24 cellular contexts compared by ENCODE assay signal in the genomic region with DNA sequence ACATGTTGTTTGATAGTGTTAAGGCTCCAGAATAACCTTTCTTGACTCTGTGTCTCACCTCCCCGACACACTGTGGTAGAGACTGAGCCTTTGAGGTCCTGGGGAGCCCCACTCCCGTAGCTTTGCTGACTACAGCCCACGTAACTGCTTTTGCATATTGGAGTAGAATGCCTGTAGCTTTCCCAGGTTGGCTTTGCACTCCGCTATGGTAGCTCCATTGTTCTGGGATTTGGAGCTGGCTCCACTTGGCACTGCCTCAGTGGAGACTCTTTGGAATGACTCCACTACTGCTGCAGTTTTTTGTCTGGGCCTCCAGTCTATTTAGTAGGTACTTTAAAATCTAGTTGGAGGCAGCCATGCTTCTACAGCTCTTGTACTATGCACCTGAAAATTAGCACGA. TPM values are rescaled to one million over a fixed set of nuclear protein-coding genes. Genes with fewer than 3 reads are reported as not detected.
DNase-seq lines count a peak whose midpoint lies in the region; ATAC-seq, FAIRE-seq and TF ChIP-seq lines count a peak whose summit lies in the region.
"Had no signal": no experiment of that assay in that cellular context is flagged by ENCODE, and none has a peak within 500 bp of the region (broad histone marks: within the 10 kb centered on the region; RNA-seq: fewer than 3 reads in every experiment).

No MANE protein-coding gene starts in this region.

- H3F3A ChIP-seq in SK-N-SH (replicated peaks; ENCODE audit: insufficient read depth) = no peaks in the 10 kb centered on the region

- intact Hi-C loops in K562 (cut with micrococcal nuclease) = no loop called here

- 65% methylated on average over 5 of the region's 5 CpGs for WGBS in SK-N-SH (ENCODE audit: low lambda C conversion rate)
- WGBS in K562 (ENCODE audit: insufficient coverage, low coverage, missing lambda C conversion rate) = 58% methylated on average over 3 of the region's 5 CpGs

- no peak for DNase-seq in SK-N-SH
- no peak for DNase-seq in K562 (ENCODE audit: extremely low read depth in 1 of 4, low spot score in 3 of 4)
- DNase-seq in midbrain (lab: John Stamatoyannopoulos, UW) = peak; percentile 32
- no peak for DNase-seq in COR-L47 (lab: John Stamatoyannopoulos, UW)
- DNase-seq: BE2C; Calu3; CD4-positive, alpha-beta T cell; CD8-positive, alpha-beta memory T cell; DMS53; DMS79 treated with DMSO at 0.1 percent for 48 hours; GF-D8; GOT3; HFFc6 had no signal

- H4K20me1 ChIP-seq in SK-N-SH (ENCODE audit: insufficient read depth) (no peaks in the 10 kb centered on the region), K562 (replicated peaks; ENCODE audit: control insufficient read depth, insufficient read depth, low read length) (no peaks in the 10 kb centered on the region)
- H4K20me1 ChIP-seq: BLaER1 treated with 17β-estradiol and CSF1 and Interleukin-3, amounts not matched to agents 10 nM and 100 nM had no signal

- H3K27ac Mint-ChIP-seq in stimulated activated memory B cell treated with anti-CD40 and anti-IgM and Interleukin-4, amounts not matched to agents 10 μg/mL and 1 μg/mL and 100 μg/mL, for 72 hours = no peak overlapping the region
- H3K27ac Mint-ChIP-seq: CD14-positive monocyte; CD4-positive, alpha-beta T cell; CD8-positive, alpha-beta memory T cell; HFFc6 had no signal

- no peak overlapping the region for H3K4me3 ChIP-seq in SK-N-SH (ENCODE audit: low read depth in 2 of 2, low read length in 1 of 2)
- H3K4me3 ChIP-seq in K562 = no peak overlapping the region
- H3K4me3 ChIP-seq: BLaER1 treated with 17β-estradiol and CSF1 and Interleukin-3, amounts not matched to agents 10 nM and 100 nM; HAP-1 had no signal

- TF ChIP-seq EP300 in SK-N-SH (IDR thresholded peaks at IDR 0.05; ENCODE audit: borderline replicate concordance in 1 of 2, low read depth in 1 of 2, low read length in 1 of 2) = no peak
- no peak for TF ChIP-seq EP300 in K562 (IDR thresholded peaks at IDR 0.05; ENCODE audit: low read length)

- ATAC-seq in SK-N-SH treated with all-trans-retinoic acid at 6 μM for 48 hours (no peak), K562 (no peak; the same call in 1 of the 3 replicates), HG03025 (IDR thresholded peaks at IDR 0.05; ENCODE audit: low FRiP score, unreplicated experiment) (no peak), HG03354 (IDR thresholded peaks at IDR 0.05; ENCODE audit: poor library complexity, severe bottlenecking, unreplicated experiment) (no peak)
- peak; percentile 29 for ATAC-seq in stimulated activated memory B cell treated with anti-CD40 and anti-IgM and Interleukin-4, amounts not matched to agents 10 μg/mL and 1 μg/mL and 100 μg/mL, for 72 hours

- H3K79me2 ChIP-seq in SK-N-SH (ENCODE audit: insufficient read depth) (no peaks in the 10 kb centered on the region), K562 (ENCODE audit: control insufficient read depth, insufficient read depth, low read length) (no peaks in the 10 kb centered on the region)

- TF ChIP-seq POLR2A in K562 (conservative IDR thresholded peaks at IDR 0.05) = no peak

- H3K4me3 Mint-ChIP-seq in stimulated activated memory B cell treated with anti-CD40 and anti-IgM and Interleukin-4, amounts not matched to agents 10 μg/mL and 1 μg/mL and 100 μg/mL, for 72 hours = no peak overlapping the region
- H3K4me3 Mint-ChIP-seq: CD14-positive monocyte; CD4-positive, alpha-beta T cell; CD8-positive, alpha-beta memory T cell; HFFc6 had no signal

- H3K27ac ChIP-seq in SK-N-SH (ENCODE audit: low read depth in 2 of 2, low read length in 1 of 2) (no peak overlapping the region), K562 (ENCODE audit: extremely low read depth, low read depth, low read length) (no peak overlapping the region)
- H3K27ac ChIP-seq: 22Rv1; BLaER1 treated with 17β-estradiol and CSF1 and Interleukin-3, amounts not matched to agents 10 nM and 100 nM had no signal

- in situ Hi-C loops in K562 (cut with MboI) = no loop called here

- H3K9me3 Mint-ChIP-seq in stimulated activated memory B cell treated with anti-CD40 and anti-IgM and Interleukin-4, amounts not matched to agents 10 μg/mL and 1 μg/mL and 100 μg/mL, for 72 hours = no peaks in the 10 kb centered on the region
- H3K9me3 Mint-ChIP-seq: CD14-positive monocyte; CD4-positive, alpha-beta T cell; CD8-positive, alpha-beta memory T cell; HFFc6 had no signal

- no peaks in the 10 kb centered on the region for H3K27me3 Mint-ChIP-seq in stimulated activated memory B cell treated with anti-CD40 and anti-IgM and Interleukin-4, amounts not matched to agents 10 μg/mL and 1 μg/mL and 100 μg/mL, for 72 hours
- H3K27me3 Mint-ChIP-seq: CD4-positive, alpha-beta T cell; CD8-positive, alpha-beta memory T cell had no signal

- CTCF ChIA-PET in SK-N-SH (lab: Yijun Ruan, JAX) = no interaction called here
- CTCF ChIA-PET in K562 (lab: Yijun Ruan, JAX; ENCODE audit: low intra/inter-chr PET ratio) = no interaction called here

- H3K9me3 ChIP-seq in SK-N-SH (no peaks in the 10 kb centered on the region), K562 (replicated peaks; ENCODE audit: control insufficient read depth, insufficient read depth, low read depth, low read length) (no peaks in the 10 kb centered on the region)
- H3K9me3 ChIP-seq: BE2C; BLaER1 treated with 17β-estradiol and CSF1 and Interleukin-3, amounts not matched to agents 10 nM and 100 nM; HAP-1 had no signal

- H3K4me2 ChIP-seq in SK-N-SH (no peak overlapping the region), K562 (ENCODE audit: insufficient read depth, low read length) (no peak overlapping the region)
- H3K4me2 ChIP-seq: BLaER1 treated with 17β-estradiol and CSF1 and Interleukin-3, amounts not matched to agents 10 nM and 100 nM had no signal

- H3K36me3 ChIP-seq in SK-N-SH (replicated peaks in 1 of 2; ENCODE audit: control insufficient read depth in 1 of 2, insufficient read depth in 2 of 2, low read length in 1 of 2) (no peaks in the 10 kb centered on the region), K562 (ENCODE audit: control insufficient read depth, insufficient read depth, low read length) (no peaks in the 10 kb centered on the region)
- H3K36me3 ChIP-seq: BE2C; BLaER1 treated with 17β-estradiol and CSF1 and Interleukin-3, amounts not matched to agents 10 nM and 100 nM; HAP-1 had no signal

- TF ChIP-seq RAD21 in SK-N-SH (IDR thresholded peaks at IDR 0.05; ENCODE audit: low read length) (no peak), K562 (CRISPR knock-in tag; conservative IDR thresholded peaks at IDR 0.05 in 1 of 2, IDR thresholded peaks at IDR 0.05 in 1 of 2) (no peak)

- H3K27me3 ChIP-seq in SK-N-SH (ENCODE audit: insufficient read depth) (peaks cover 3% of the 10 kb centered on the region; the same call in 1 of the 2 replicates), K562 (ENCODE audit: control insufficient read depth in 2 of 2, insufficient read depth in 2 of 2, low read length in 2 of 2) (no peaks in the 10 kb centered on the region)
- H3K27me3 ChIP-seq: BE2C; BLaER1 treated with 17β-estradiol and CSF1 and Interleukin-3, amounts not matched to agents 10 nM and 100 nM had no signal

- H3K9me2 ChIP-seq in SK-N-SH = no peaks in the 10 kb centered on the region

- POLR2A ChIA-PET in SK-N-SH (lab: Yijun Ruan, JAX) = no interaction called here
- POLR2A ChIA-PET in K562 (lab: Yijun Ruan, JAX) = interaction anchor here (0.6 kb wide), 1 partner anchor 35 kb away, joined by 3 read pairs; no protein-coding TSS in a partner anchor

- H3K4me1 ChIP-seq in SK-N-SH (ENCODE audit: control insufficient read depth in 1 of 2, insufficient read depth in 2 of 2, low read depth in 1 of 2, low read length in 1 of 2) = no peaks in the 10 kb centered on the region
- H3K4me1 ChIP-seq in K562 (replicated peaks in 1 of 2; ENCODE audit: control insufficient read depth in 2 of 2, insufficient read depth in 2 of 2, low read length in 2 of 2) = no peaks in the 10 kb centered on the region
- H3K4me1 ChIP-seq: BE2C; BLaER1 treated with 17β-estradiol and CSF1 and Interleukin-3, amounts not matched to agents 10 nM and 100 nM; HAP-1 had no signal

- TF ChIP-seq CTCF in SK-N-SH (IDR thresholded peaks at IDR 0.05) (no peak), K562 (IDR thresholded peaks at IDR 0.05 in 2 of 3, conservative IDR thresholded peaks at IDR 0.05 in 1 of 3; ENCODE audit: insufficient read depth in 2 of 3, low read depth in 1 of 3, low read length in 3 of 3) (no peak)

- BruUV-seq in K562 (replicated peaks; lab: Mats Ljungman, UMichigan) = no TSS peak

- no peaks in the 10 kb centered on the region for H3K9me1 ChIP-seq in K562 (ENCODE audit: control insufficient read depth, insufficient read depth, low read length)

- H3K36me3 Mint-ChIP-seq in stimulated activated memory B cell treated with anti-CD40 and anti-IgM and Interleukin-4, amounts not matched to agents 10 μg/mL and 1 μg/mL and 100 μg/mL, for 72 hours = no peaks in the 10 kb centered on the region
- H3K36me3 Mint-ChIP-seq: CD14-positive monocyte had no signal

- H2AFZ ChIP-seq in SK-N-SH (ENCODE audit: low read depth) (peak overlapping the region; percentile 33; the same call in 1 of the 2 replicates), K562 (ENCODE audit: low read depth, low read length) (peak overlapping the region; percentile 83; the same call in 1 of the 2 replicates)

- no peak for FAIRE-seq in K562 (lab: Jason Lieb, UNC)
- FAIRE-seq: A204.1, GM12891, GM18507 had no signal

- H3K9ac ChIP-seq in SK-N-SH = no peak overlapping the region
- no peak overlapping the region for H3K9ac ChIP-seq in K562 (ENCODE audit: insufficient read depth in 1 of 2, low read depth in 2 of 2, low read length in 2 of 2)
- H3K9ac ChIP-seq: BLaER1 treated with 17β-estradiol and CSF1 and Interleukin-3, amounts not matched to agents 10 nM and 100 nM had no signal

- H3K4me1 Mint-ChIP-seq in stimulated activated memory B cell treated with anti-CD40 and anti-IgM and Interleukin-4, amounts not matched to agents 10 μg/mL and 1 μg/mL and 100 μg/mL, for 72 hours = no peaks in the 10 kb centered on the region

RNA-seq across cellular contexts. Expression of a gene that starts 56.2 kb away (rescaled TPM):
- polyA plus RNA-seq in SK-N-SH (2012; rRNA removed) = 443 and 608 TPM in 2 replicates
- 640 and 748 TPM in 2 replicates for polyA plus RNA-seq in SK-N-SH (2012; cell fraction: cytosol; rRNA removed)
- polyA plus RNA-seq in SK-N-SH (2012; cell fraction: nucleus; rRNA removed) = 216 and 495 TPM in 2 replicates
- 84.5 and 286 TPM in 2 replicates for total RNA-seq in K562 (2011; cell fraction: chromatin; rRNA removed; ENCODE audit: low replicate concordance)
- total RNA-seq in K562 (2011; cell fraction: nucleolus; rRNA removed) = 63.2 and 89.4 TPM in 2 replicates
- 161 and 202 TPM in 2 replicates for total RNA-seq in K562 (2011; cell fraction: nucleoplasm; rRNA removed)
- 395 and 406 TPM in 2 replicates for total RNA-seq in K562 (2014; rRNA removed)
- total RNA-seq in K562 (2014; rRNA removed; fragmentation: Illumina TruSeq; extraction: Trizol) = 699 and 816 TPM in 2 replicates
- total RNA-seq in K562 (2015; rRNA removed; fragmentation: Illumina TruSeq; extraction: Trizol) = 445 and 472 TPM in 2 replicates
- 407 and 423 TPM in 2 replicates for total RNA-seq in K562 (2021)
- 560 and 820 TPM in 2 replicates for polyA plus RNA-seq in K562 (2011; rRNA removed)
- 136 and 244 TPM in 2 replicates for polyA plus RNA-seq in K562 (2011; cell fraction: cytosol; rRNA removed)
- 168 and 258 TPM in 2 replicates for polyA plus RNA-seq in K562 (2011; cell fraction: nucleus; rRNA removed)
- 427 and 491 TPM in 2 replicates for polyA plus RNA-seq in K562 (2012)
- 603 and 620 TPM in 2 replicates for polyA plus RNA-seq in K562 (2014; fragmentation: Illumina TruSeq; extraction: Trizol)
- polyA plus RNA-seq in K562 (2014; fragmentation: Nextera tagmentation; extraction: Ambion mirVana) = 1,000 to 10,000 TPM in 1 of 2 experiments, 100 to 1,000 TPM in 1; 940 to 1,298 TPM
- 529 and 544 TPM in 2 replicates for polyA plus RNA-seq in K562 (2014; rRNA removed)
- polyA minus RNA-seq in K562 (2011; rRNA and poly(A)+ RNA removed) = 415 and 433 TPM in 2 replicates
- polyA minus RNA-seq in K562 (2011; cell fraction: cytosol; rRNA and poly(A)+ RNA removed) = 143 and 163 TPM in 2 replicates
- 111 and 232 TPM in 2 replicates for polyA minus RNA-seq in K562 (2011; cell fraction: nucleus; rRNA and poly(A)+ RNA removed)
